Comparison of ENCODE assay signal across 8 cellular contexts in genomic region chr5:111755942-111756353, GRCh38. TPM values are rescaled to one million over a fixed set of nuclear protein-coding genes. Genes with fewer than 3 reads are reported as not detected.
A peak's percentile ranks its signal among the peaks of the same experiment; 100 is the strongest.
DNase-seq lines count a peak whose midpoint lies in the region; ATAC-seq and TF ChIP-seq lines count a peak whose summit lies in the region.

No MANE protein-coding gene starts in this region.

- peak; percentile 21 for DNase-seq in GDM1 (lab: John Stamatoyannopoulos, UW)
- peak; percentile 47 for DNase-seq in NCI-H1694 (lab: John Stamatoyannopoulos, UW)
- no peak for DNase-seq in breast epithelium (ENCODE audit: low spot score in 2 of 2)
- DNase-seq in mesothelial cell of epicardium (ENCODE audit: low spot score in 2 of 2, unreplicated experiment in 2 of 2), result no peak
- no peak for DNase-seq in NK-92 treated with Interleukin-12 subunit alpha and Interleukin-12 subunit beta, amount 100 ng/mL, for 24 hours (lab: John Stamatoyannopoulos, UW)
- DNase-seq in LoVo (ENCODE audit: low spot score), result no peak
- no peak for DNase-seq in activated CD4-positive, alpha-beta T cell treated with anti-CD3 and anti-CD28 coated beads for 1 hour

- H3K9me3 ChIP-seq in breast epithelium, result no peaks in the 10 kb centered on the region

- no peak overlapping the region for H3K27ac ChIP-seq in breast epithelium

- H3K4me1 ChIP-seq in breast epithelium, result peaks cover 0 to 3% of the 10 kb centered on the region in 2 donors

- H3K27me3 ChIP-seq in breast epithelium, result no peaks in the 10 kb centered on the region

- TF ChIP-seq CTCF in breast epithelium (IDR thresholded peaks at IDR 0.05), result no peak
- TF ChIP-seq CTCF in mesothelial cell of epicardium (IDR thresholded peaks at IDR 0.05; ENCODE audit: unreplicated experiment), result no peak

- H3K27ac Mint-ChIP-seq in mesothelial cell of epicardium, result peak overlapping the region; percentile 98

- H3K4me1 Mint-ChIP-seq in mesothelial cell of epicardium, result peaks cover 48% of the 10 kb centered on the region

- intact Hi-C loops in breast epithelium (cut with DNase I; ENCODE audit: low total_unique reads), result no loop called here

- peaks cover 21% of the 10 kb centered on the region for H3K36me3 Mint-ChIP-seq in mesothelial cell of epicardium

- peak overlapping the region; percentile 82 for H3K4me3 Mint-ChIP-seq in mesothelial cell of epicardium

- peaks cover 7% of the 10 kb centered on the region for H3K9me3 Mint-ChIP-seq in mesothelial cell of epicardium

- ATAC-seq in HG02970 (IDR thresholded peaks at IDR 0.05; ENCODE audit: low FRiP score, unreplicated experiment), result no peak

- H3K4me3 ChIP-seq in breast epithelium, result peak overlapping the region; percentile 60 to 84 (median 62)

- TF ChIP-seq POLR2A in breast epithelium (IDR thresholded peaks at IDR 0.05), result no peak

- no peaks in the 10 kb centered on the region for H3K36me3 ChIP-seq in breast epithelium

- H3K27me3 Mint-ChIP-seq in mesothelial cell of epicardium (ENCODE audit: low read depth), result peaks cover 1% of the 10 kb centered on the region

RNA-seq across cellular contexts. Expression of gene NREP, which starts 1.0 kb away (rescaled TPM):
- total RNA-seq in breast epithelium (1 to 10 TPM; 3.9 to 9.8 (median 9.1) TPM), mesothelial cell of epicardium (756 to 790 TPM (median 778 TPM) in 3 replicates)

Comparison
In these comparisons a context has a peak if more than half of its experiments do, and no peak if none do; other contexts are left out.
1. DNase-seq: peak in GDM1 (single experiment) and NCI-H1694 (single experiment); none in breast epithelium (0 of 2), mesothelial cell of epicardium (0 of 2), NK-92 treated with Interleukin-12 subunit alpha and Interleukin-12 subunit beta, amount 100 ng/mL, for 24 hours (single experiment), LoVo (single experiment) and activated CD4-positive, alpha-beta T cell treated with anti-CD3 and anti-CD28 coated beads for 1 hour (single experiment).
2. RNA of gene NREP, which starts 1.0 kb away (total RNA-seq): 756 to 790 TPM in mesothelial cell of epicardium; 3.9 to 9.8 TPM in breast epithelium; every median in the first group is over 10 times any median in the second.